8 cellular contexts compared by ENCODE assay signal in genomic region chr5:142324871-142325676, GRCh38. TPM values are rescaled to one million over a fixed set of nuclear protein-coding genes. Genes with fewer than 3 reads are reported as not detected.
DNase-seq lines count a peak whose midpoint lies in the region; ATAC-seq, FAIRE-seq and TF ChIP-seq lines count a peak whose summit lies in the region.

Gene SPRY4 (minus strand): TSS chr5:142325021. CDS start chr5:142315108, 9,913 bp downstream.

- peaks cover 53% of the 10 kb centered on the region for H3K79me2 ChIP-seq in keratinocyte (ENCODE audit: control insufficient read depth, insufficient read depth, low read length)

- ATAC-seq in GM19023 (IDR thresholded peaks at IDR 0.05; ENCODE audit: unreplicated experiment) (peak; percentile 75), HG03280 (IDR thresholded peaks at IDR 0.05; ENCODE audit: unreplicated experiment) (peak; percentile 66)

- H2AFZ ChIP-seq in keratinocyte (ENCODE audit: control insufficient read depth, low read length), result peak within 1 kb of the TSS; percentile 58

- peak within 1 kb of the TSS; percentile 91 for H3K9ac ChIP-seq in keratinocyte (ENCODE audit: control insufficient read depth, extremely low read depth, insufficient read depth, low read length)

- H3K4me1 ChIP-seq in keratinocyte (ENCODE audit: control insufficient read depth, extremely low read depth, insufficient read depth, low read length), result peaks cover 58% of the 10 kb centered on the region

- H3K4me2 ChIP-seq in keratinocyte (ENCODE audit: control insufficient read depth, extremely low read depth, insufficient read depth, low read depth, low read length), result peak within 1 kb of the TSS; percentile 96

- dilution Hi-C loops in keratinocyte (cut with MboI; ENCODE audit: extremely low pct_ligation_motif_present, low sequenced_read_pairs), result no loop called here

- H3K4me3 ChIP-seq in AG09309 (ENCODE audit: control insufficient read depth, low read depth, low read length), result peak within 1 kb of the TSS; percentile 86
- H3K4me3 ChIP-seq in keratinocyte (ENCODE audit: control insufficient read depth in 2 of 3, extremely low read depth in 1 of 3, insufficient read depth in 2 of 3, low read depth in 1 of 3, low read length in 3 of 3), result peak within 1 kb of the TSS; percentile 85 to 96 (median 96)

- H4K20me1 ChIP-seq in keratinocyte (ENCODE audit: control insufficient read depth, extremely low read depth, insufficient read depth, low read length), result peaks cover 26% of the 10 kb centered on the region

- H3K27me3 ChIP-seq in keratinocyte (ENCODE audit: control insufficient read depth, extremely low read depth, insufficient read depth, low read length), result no peaks in the 10 kb centered on the region

- peaks cover 0 to 4% of the 10 kb centered on the region in 2 experiments for H3K36me3 ChIP-seq in keratinocyte (ENCODE audit: control insufficient read depth in 2 of 2, extremely low read depth in 1 of 2, insufficient read depth in 2 of 2, low read length in 2 of 2)

- peak within 1 kb of the TSS; percentile 75 for H3K27ac ChIP-seq in keratinocyte (ENCODE audit: control insufficient read depth, insufficient read depth, low read length)

- peaks cover 7% of the 10 kb centered on the region for H3K9me1 ChIP-seq in keratinocyte (ENCODE audit: control insufficient read depth, extremely low read depth, insufficient read depth, low read length)

- FAIRE-seq in keratinocyte (lab: Jason Lieb, UNC), result peak; percentile 88

- DNase-seq in AG09309 (ENCODE audit: low read depth) (peak; percentile 87), NCI-H345 (lab: John Stamatoyannopoulos, UW) (peak; percentile 97), cerebellum (ENCODE audit: low spot score) (peak; percentile 90), keratinocyte (ENCODE audit: low read depth, low spot score) (peak; percentile 94)
- peak; percentile 73 for DNase-seq in activated CD4-positive, CD25-positive, alpha-beta regulatory T cell treated with anti-CD3 and anti-CD28 coated beads, Interleukin-2, amount 50 U/mL, for 72 hours
- DNase-seq in stimulated activated CD4-positive, alpha-beta T cell treated with anti-CD3 and anti-CD28 coated beads, Interleukin-12 subunit alpha, Interleukin-12 subunit beta, amount 100 ng/mL, for 48 hours (ENCODE audit: low read depth in 2 of 3, low spot score in 1 of 3), result peak; percentile 82 to 87 (median 84)

- peak; percentile 4 for TF ChIP-seq CTCF in AG09309 (IDR thresholded peaks at IDR 0.05; ENCODE audit: control insufficient read depth, insufficient read depth, low read depth, low read length, missing control alignments)
- TF ChIP-seq CTCF in keratinocyte (optimal IDR thresholded peaks at IDR 0.05 in 1 of 3, IDR thresholded peaks at IDR 0.05 in 1 of 3, conservative IDR thresholded peaks at IDR 0.05 in 1 of 3; ENCODE audit: extremely low read depth in 1 of 3, insufficient read depth in 2 of 3, low read length in 3 of 3), result peak; percentile 7 to 35 (median 30)

- H3K9me3 ChIP-seq in keratinocyte (ENCODE audit: control insufficient read depth, low read depth, low read length), result no peaks in the 10 kb centered on the region

RNA-seq across cellular contexts. Expression of gene SPRY4, which starts in this region (rescaled TPM):
- total RNA-seq in cerebellum, result 13.5 TPM
- polyA plus RNA-seq in keratinocyte, result 8.4 to 12.3 TPM (median 10.2 TPM) in 3 replicates
- polyA plus RNA-seq in keratinocyte (2011; ENCODE audit: low read depth), result 2.0 TPM
- polyA plus RNA-seq in keratinocyte (2011; cell fraction: cytosol; rRNA removed), result 7.5 and 8.4 TPM in 2 replicates
- polyA plus RNA-seq in keratinocyte (2011; cell fraction: nucleus; rRNA removed), result 37.1 and 45.6 TPM in 2 replicates
- polyA plus RNA-seq in keratinocyte (2012; ENCODE audit: low replicate concordance), result 5.2 and 14.7 TPM in 2 replicates
- polyA minus RNA-seq in keratinocyte, result 12.3 to 54.5 TPM (median 21.9 TPM) in 3 replicates
- polyA minus RNA-seq in keratinocyte (2011; cell fraction: cytosol; rRNA and poly(A)+ RNA removed), result 11.9 TPM
- 23.4 and 30.3 TPM in 2 replicates for polyA minus RNA-seq in keratinocyte (2011; cell fraction: nucleus; rRNA and poly(A)+ RNA removed)

Comparison
In these comparisons a context has a peak if more than half of its experiments do, and no peak if none do; other contexts are left out.
1. Peak in every context shown above with its lines: DNase-seq, ATAC-seq, H3K4me3 ChIP-seq and H3K27ac ChIP-seq.